In the genomic region with DNA sequence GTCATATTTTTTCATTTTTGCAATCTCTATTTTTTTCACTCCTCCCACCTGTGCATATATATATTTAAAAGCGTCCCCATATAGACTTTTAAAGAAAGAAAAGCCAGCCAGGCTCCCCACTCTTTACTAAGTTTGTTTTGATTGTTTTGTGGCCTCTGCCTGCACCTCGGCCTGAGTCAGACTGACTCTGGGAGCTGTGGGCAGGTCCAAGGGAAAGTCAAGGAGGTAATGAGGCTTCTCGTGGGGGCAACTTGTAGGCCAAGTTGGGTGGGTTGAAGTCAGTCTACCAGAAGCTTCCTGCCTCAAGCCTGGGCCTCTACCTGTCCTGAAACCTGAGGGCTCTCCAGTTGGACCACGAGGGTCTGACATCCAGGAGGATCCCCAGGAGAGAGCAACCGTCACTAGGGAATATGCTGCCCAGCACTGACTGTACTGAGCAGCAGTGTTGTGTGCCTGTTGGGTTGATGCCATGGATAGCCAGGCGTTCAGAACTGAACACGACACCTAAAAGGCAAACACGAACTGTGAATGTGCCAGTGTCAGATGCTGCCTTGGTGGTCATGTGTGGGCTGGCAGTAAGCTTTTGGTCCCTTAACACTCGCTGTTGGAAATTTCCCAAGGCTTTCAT, we compare ENCODE assay signal across 18 cellular contexts. TPM values are rescaled to one million over a fixed set of nuclear protein-coding genes. Genes with fewer than 3 reads are reported as not detected.
A peak's percentile ranks its signal among the peaks of the same experiment; 100 is the strongest.
DNase-seq lines count a peak whose midpoint lies in the region; ATAC-seq and TF ChIP-seq lines count a peak whose summit lies in the region.
"Had no signal": no experiment of that assay in that cellular context is flagged by ENCODE, and none has a peak within 500 bp of the region (broad histone marks: within the 10 kb centered on the region; RNA-seq: fewer than 3 reads in every experiment).

No MANE protein-coding gene starts in this region.

- no peak overlapping the region for H2AK5ac ChIP-seq in trophoblast cell (ENCODE audit: low read length)

- H3K14ac ChIP-seq in trophoblast cell (ENCODE audit: low read length) = peak overlapping the region; percentile 7

- no peak overlapping the region for H3K18ac ChIP-seq in trophoblast cell (ENCODE audit: low read length)

- no peak for TF ChIP-seq POLR2A in prostate gland (IDR thresholded peaks at IDR 0.05)

- H3K4me1 ChIP-seq in GM23248 (ENCODE audit: insufficient read depth) (peaks cover 76% of the 10 kb centered on the region), mammary epithelial cell (ENCODE audit: insufficient read depth, low read length) (peaks cover 84% of the 10 kb centered on the region), trophoblast cell (ENCODE audit: control insufficient read depth in 1 of 2, insufficient read depth in 2 of 2, low read length in 2 of 2) (peaks cover 20 to 25% of the 10 kb centered on the region in 2 experiments), prostate gland (replicated peaks) (no peaks in the 10 kb centered on the region)
- peaks cover 52% of the 10 kb centered on the region for H3K4me1 ChIP-seq in CD8-positive, alpha-beta T cell (ENCODE audit: insufficient read depth, low read length)

- peaks cover 11% of the 10 kb centered on the region for H3K36me3 Mint-ChIP-seq in CD8-positive, alpha-beta T cell

- H4K91ac ChIP-seq in trophoblast cell (ENCODE audit: low read depth, low read length) = peak overlapping the region; percentile 36

- H3K36me3 ChIP-seq in GM23248 (ENCODE audit: low read depth) (no peaks in the 10 kb centered on the region), mammary epithelial cell (ENCODE audit: insufficient read depth, low read length) (no peaks in the 10 kb centered on the region), trophoblast cell (ENCODE audit: control insufficient read depth in 1 of 2, insufficient read depth in 2 of 2, low read length in 2 of 2) (no peaks in the 10 kb centered on the region), prostate gland (no peaks in the 10 kb centered on the region)
- H3K36me3 ChIP-seq in CD8-positive, alpha-beta T cell (ENCODE audit: insufficient read depth, low read length) = no peaks in the 10 kb centered on the region

- H3K27ac ChIP-seq in GM23248 (peak overlapping the region; percentile 89), mammary epithelial cell (ENCODE audit: insufficient read depth, low read depth, low read length) (peak overlapping the region; percentile 75), trophoblast cell (ENCODE audit: low read depth, low read length) (no peak overlapping the region), prostate gland (no peak overlapping the region)
- no peak overlapping the region for H3K27ac ChIP-seq in CD8-positive, alpha-beta T cell (ENCODE audit: low read depth, low read length)

- H2BK5ac ChIP-seq in trophoblast cell (ENCODE audit: low read depth, low read length, poor library complexity) = no peak overlapping the region

- peaks cover 79% of the 10 kb centered on the region for H3K79me2 ChIP-seq in GM23248 (ENCODE audit: insufficient read depth)
- H3K79me2 ChIP-seq in mammary epithelial cell (ENCODE audit: insufficient read depth, low read length) = peaks cover 33% of the 10 kb centered on the region
- H3K79me2 ChIP-seq in trophoblast cell (ENCODE audit: control insufficient read depth, insufficient read depth, low read length, poor library complexity) = peaks cover 2% of the 10 kb centered on the region

- H4K20me1 ChIP-seq in GM23248 (ENCODE audit: insufficient read depth) = no peaks in the 10 kb centered on the region
- no peaks in the 10 kb centered on the region for H4K20me1 ChIP-seq in mammary epithelial cell (ENCODE audit: insufficient read depth, low read length)

- TF ChIP-seq CTCF in mammary epithelial cell (conservative IDR thresholded peaks at IDR 0.05 in 1 of 2, IDR thresholded peaks at IDR 0.05 in 1 of 2; ENCODE audit: extremely low read depth in 1 of 2, insufficient read depth in 1 of 2, low read depth in 1 of 2, low read length in 2 of 2) = no peak
- TF ChIP-seq CTCF in CD8-positive, alpha-beta T cell (IDR thresholded peaks at IDR 0.05) = no peak
- no peak for TF ChIP-seq CTCF in prostate gland (IDR thresholded peaks at IDR 0.05)

- H3K9me2 ChIP-seq in GM23248 (ENCODE audit: insufficient read depth) = no peaks in the 10 kb centered on the region

- H4K12ac ChIP-seq in trophoblast cell (ENCODE audit: low read depth, low read length) = no peak overlapping the region

- in situ Hi-C loops in GM23248 (cut with MboI) = loop anchor here (5.0 kb wide), 1 partner anchor 124 kb away; no protein-coding TSS in a partner anchor
- in situ Hi-C loops in mammary epithelial cell (cut with MboI; ENCODE audit: low sequenced_read_pairs in 2 of 2) = loop anchor here (5.0 to 10.0 kb wide), 3 partner anchors 74 to 119 kb away; no protein-coding TSS in a partner anchor

- no peak overlapping the region for H3K23ac ChIP-seq in trophoblast cell (ENCODE audit: low read length)

- no peak overlapping the region for H3K4me3 Mint-ChIP-seq in CD8-positive, alpha-beta T cell
- H3K4me3 Mint-ChIP-seq: activated naive CD8-positive, alpha-beta T cell treated with anti-CD3 and anti-CD28 coated beads for 36 hours; endodermal cell; T-helper 2 cell treated with Interferon-gamma antibody and Interleukin-4, amounts not matched to agents 5 μg/mL and 100 μg/mL, for 36 hours had no signal

- peaks cover 65% of the 10 kb centered on the region for H3F3A ChIP-seq in GM23248 (ENCODE audit: insufficient read depth)

- 65 to 66% methylated on average over 9 of the region's 9 CpGs for WGBS in GM23248 (ENCODE audit: low coverage in 1 of 2, low lambda C conversion rate in 2 of 2, missing lambda C conversion rate in 2 of 2), 2 experiments
- 19% methylated on average over 6 of the region's 9 CpGs for WGBS in mammary epithelial cell (ENCODE audit: low coverage, missing lambda C conversion rate)
- no CpG with 5 or more reads among the region's 9 CpGs for WGBS in trophoblast cell (ENCODE audit: extremely low coverage, insufficient coverage, insufficient read length)
- 55% methylated on average over 9 of the region's 9 CpGs for WGBS in prostate gland

- peak overlapping the region; percentile 24 for H3K4me2 ChIP-seq in GM23248 (ENCODE audit: unreplicated experiment)
- H3K4me2 ChIP-seq in mammary epithelial cell (ENCODE audit: insufficient read depth, low read depth, low read length) = peak overlapping the region; percentile 50
- no peak overlapping the region for H3K4me2 ChIP-seq in trophoblast cell (ENCODE audit: low read length)

- no peaks in the 10 kb centered on the region for H3K27me3 ChIP-seq in GM23248 (replicated peaks; ENCODE audit: insufficient read depth)
- no peaks in the 10 kb centered on the region for H3K27me3 ChIP-seq in mammary epithelial cell (ENCODE audit: insufficient read depth, low read length)
- no peaks in the 10 kb centered on the region for H3K27me3 ChIP-seq in trophoblast cell (ENCODE audit: insufficient read depth, low read length)
- no peaks in the 10 kb centered on the region for H3K27me3 ChIP-seq in CD8-positive, alpha-beta T cell (ENCODE audit: insufficient read depth, low read length)
- no peaks in the 10 kb centered on the region for H3K27me3 ChIP-seq in prostate gland (replicated peaks; ENCODE audit: insufficient read depth)

- H3K27ac Mint-ChIP-seq in CD8-positive, alpha-beta T cell = no peak overlapping the region
- H3K27ac Mint-ChIP-seq: activated naive CD8-positive, alpha-beta T cell treated with anti-CD3 and anti-CD28 coated beads for 36 hours; endodermal cell; T-helper 2 cell treated with Interferon-gamma antibody and Interleukin-4, amounts not matched to agents 5 μg/mL and 100 μg/mL, for 36 hours had no signal

- H3K9me3 ChIP-seq in GM23248 (ENCODE audit: low read depth) (no peaks in the 10 kb centered on the region), mammary epithelial cell (replicated peaks; ENCODE audit: insufficient read depth, low read length) (no peaks in the 10 kb centered on the region), trophoblast cell (ENCODE audit: insufficient read depth, low read depth, low read length) (no peaks in the 10 kb centered on the region), prostate gland (no peaks in the 10 kb centered on the region)
- H3K9me3 ChIP-seq in CD8-positive, alpha-beta T cell (ENCODE audit: low read length) = no peaks in the 10 kb centered on the region

- dilution Hi-C loops in mammary epithelial cell (cut with HindIII; ENCODE audit: low sequenced_read_pairs) = loop anchor here (5.0 kb wide), 2 partner anchors 74 to 129 kb away; no protein-coding TSS in a partner anchor

- H4K8ac ChIP-seq in trophoblast cell (ENCODE audit: low read depth, low read length) = no peak overlapping the region

- H2BK120ac ChIP-seq in trophoblast cell (ENCODE audit: insufficient read depth, low read length, poor library complexity) = no peak overlapping the region

- H2AFZ ChIP-seq in GM23248 (no peak overlapping the region), mammary epithelial cell (ENCODE audit: low read depth, low read length) (peak overlapping the region; percentile 78), trophoblast cell (ENCODE audit: insufficient read depth, low read length, poor library complexity) (no peak overlapping the region)

- DNase-seq in GM23248 = peak; percentile 66
- peak; percentile 74 for DNase-seq in NCI-H2029 (lab: John Stamatoyannopoulos, UW)
- peak; percentile 56 for DNase-seq in mammary epithelial cell
- DNase-seq in trophoblast cell = no peak
- DNase-seq in effector CD8-positive, alpha-beta T cell (lab: John Stamatoyannopoulos, UW) = no peak
- DNase-seq in retina = no peak
- no peak for DNase-seq in CD8-positive, alpha-beta T cell
- no peak for DNase-seq in prostate gland (ENCODE audit: low spot score)
- DNase-seq: activated naive CD8-positive, alpha-beta T cell treated with anti-CD3 and anti-CD28 coated beads for 36 hours; C1 segment of cervical spinal cord; central memory CD4-positive, alpha-beta T cell; DMS79 treated with DMSO at 0.1 percent for 48 hours; endodermal cell; foreskin melanocyte; H7; NCI-H1436; NCI-H526 treated with DMSO at 0.1 percent for 48 hours had no signal

- intact Hi-C loops in mammary epithelial cell (cut with micrococcal nuclease) (loop anchor here (5.0 kb wide), 1 partner anchor 329 kb away; a partner anchor contains a TSS), prostate gland (cut with DNase I) (no loop called here)
- intact Hi-C loops in CD8-positive, alpha-beta T cell (cut with DNase I, micrococcal nuclease) = loop anchor here in 1 of 2 experiments (2.0 kb wide), 1 partner anchor 60 kb away; a partner anchor contains a TSS

- peaks cover 17% of the 10 kb centered on the region for H3K79me1 ChIP-seq in trophoblast cell (ENCODE audit: low read length)

- H3K9ac ChIP-seq in GM23248 (peak overlapping the region; percentile 10; the same call in 1 of the 2 replicates), mammary epithelial cell (ENCODE audit: insufficient read depth, low read length) (peak overlapping the region; percentile 66), trophoblast cell (ENCODE audit: low read length) (no peak overlapping the region)

- H2BK12ac ChIP-seq in trophoblast cell (ENCODE audit: low read length) = peak overlapping the region; percentile 12

- H3K4ac ChIP-seq in trophoblast cell (ENCODE audit: low read depth, low read length) = no peak overlapping the region

- H3K4me1 Mint-ChIP-seq in CD8-positive, alpha-beta T cell (ENCODE audit: low read depth) = peaks cover 81% of the 10 kb centered on the region
- H3K4me1 Mint-ChIP-seq: endodermal cell had no signal

- no peak for ATAC-seq in CD8-positive, alpha-beta T cell

- H3K4me3 ChIP-seq in GM23248 = no peak overlapping the region
- H3K4me3 ChIP-seq in mammary epithelial cell (replicated peaks in 1 of 3; ENCODE audit: insufficient read depth in 1 of 3, low read depth in 2 of 3, low read length in 3 of 3) = no peak overlapping the region
- no peak overlapping the region for H3K4me3 ChIP-seq in trophoblast cell (ENCODE audit: low read depth, low read length)
- H3K4me3 ChIP-seq in CD8-positive, alpha-beta T cell (ENCODE audit: low read depth, low read length) = no peak overlapping the region
- no peak overlapping the region for H3K4me3 ChIP-seq in prostate gland

- BruUV-seq in mammary epithelial cell (replicated peaks; lab: Mats Ljungman, UMichigan) = no TSS peak

- POLR2A ChIA-PET in CD8-positive, alpha-beta T cell (lab: Charles Lee) = interaction anchor here (1.1 kb wide), 2 partner anchors 21 to 58 kb away, joined by 3 read pairs; no protein-coding TSS in a partner anchor

- CTCF ChIA-PET in mammary epithelial cell (lab: Charles Lee; ENCODE audit: low non-redundant PET) = no interaction called here
- CTCF ChIA-PET in CD8-positive, alpha-beta T cell (lab: Charles Lee) = interaction anchor here (0.6 to 5.5 kb wide), 18 partner anchors 9 to 373 kb away, joined by 3 to 60 read pairs (median 10); no protein-coding TSS in a partner anchor

- no peaks in the 10 kb centered on the region for H3K27me3 Mint-ChIP-seq in CD8-positive, alpha-beta T cell (ENCODE audit: low read depth)
- H3K27me3 Mint-ChIP-seq: activated naive CD8-positive, alpha-beta T cell treated with anti-CD3 and anti-CD28 coated beads for 36 hours had no signal

- H3K9me3 Mint-ChIP-seq in CD8-positive, alpha-beta T cell = no peaks in the 10 kb centered on the region
- H3K9me3 Mint-ChIP-seq: activated naive CD8-positive, alpha-beta T cell treated with anti-CD3 and anti-CD28 coated beads for 36 hours; endodermal cell; T-helper 2 cell treated with Interferon-gamma antibody and Interleukin-4, amounts not matched to agents 5 μg/mL and 100 μg/mL, for 36 hours had no signal

RNA-seq across cellular contexts. Expression of a gene that starts 58.8 kb away (rescaled TPM):
- 41.7 and 66.5 TPM in 2 replicates for total RNA-seq in GM23248 (2014; rRNA removed; shearing (Covaris generic))
- polyA plus RNA-seq in GM23248 (2016; fragmentation: Nextera tagmentation; extraction: Ambion mirVana) = 31.9 and 34.9 TPM in 2 replicates
- 10 to 100 TPM; 20.8 to 21.2 TPM for total RNA-seq in mammary epithelial cell
- polyA plus RNA-seq in mammary epithelial cell = 15.9 TPM
- polyA minus RNA-seq in mammary epithelial cell = 41.6 TPM
- polyA plus RNA-seq in trophoblast cell (2013) = 18.8 and 20.8 TPM in 2 replicates
- 100 to 1,000 TPM; 109 to 119 TPM for total RNA-seq in CD8-positive, alpha-beta T cell
- total RNA-seq in prostate gland = 10 to 100 TPM; 19.4 to 38.1 TPM

Comparison
In these comparisons a context has a peak if more than half of its experiments do, and no peak if none do; other contexts are left out.
1. DNase-seq: peak in GM23248 (single experiment), NCI-H2029 (single experiment) and mammary epithelial cell (single experiment); none in trophoblast cell (0 of 2), effector CD8-positive, alpha-beta T cell (single experiment), retina (single experiment), CD8-positive, alpha-beta T cell (0 of 7) and prostate gland (single experiment).
2. H3K27ac ChIP-seq: peak in GM23248 (single experiment) and mammary epithelial cell (single experiment); none in trophoblast cell (single experiment), CD8-positive, alpha-beta T cell (single experiment) and prostate gland (0 of 2).